Comparison of ENCODE assay signal across 1 cellular context in the genomic region with DNA sequence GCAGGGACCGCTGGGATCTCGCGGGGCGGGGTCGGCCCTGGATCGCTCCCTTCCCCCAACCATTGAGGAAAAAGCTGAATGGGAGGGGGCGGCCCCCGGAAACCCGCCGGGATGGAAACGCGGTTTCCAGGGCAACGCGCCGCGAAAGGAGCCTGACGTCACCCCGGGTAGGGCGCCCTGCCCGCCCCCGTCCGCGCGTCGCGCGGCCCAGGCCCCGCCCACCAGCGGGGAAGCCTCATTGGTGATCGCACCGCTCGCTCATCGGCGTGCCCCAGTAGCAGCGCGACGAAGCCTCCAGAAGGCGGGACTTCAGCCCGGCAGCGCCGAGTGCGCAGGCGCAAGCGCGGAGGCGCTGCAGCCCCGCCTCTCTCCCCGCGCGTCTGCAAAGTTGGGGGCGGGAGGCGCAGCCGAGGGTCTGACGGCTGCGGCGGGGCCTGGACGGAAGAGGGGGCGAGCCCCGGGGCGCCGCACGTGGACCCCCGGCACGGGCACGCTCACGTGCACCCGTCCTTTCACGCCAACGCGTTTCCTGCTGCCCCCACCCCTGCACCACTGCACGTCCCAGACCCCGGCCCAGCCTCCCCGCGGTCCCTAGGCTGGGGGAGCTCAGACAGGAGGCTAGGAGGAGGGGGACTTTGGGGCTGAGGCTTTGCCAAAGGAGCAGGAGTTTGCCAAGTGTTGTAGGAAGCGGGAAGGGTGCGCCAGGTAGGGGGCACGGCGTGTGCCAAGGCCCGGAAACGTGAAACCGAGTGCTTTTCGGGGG.
TF ChIP-seq lines count a peak whose summit lies in the region.

No MANE protein-coding gene starts in this region.

TF ChIP-seq in K562, 482 proteins besides CTCF, POLR2A, EP300 and RAD21 (continued from another document):
- TF ChIP-seq, protein P1, sequence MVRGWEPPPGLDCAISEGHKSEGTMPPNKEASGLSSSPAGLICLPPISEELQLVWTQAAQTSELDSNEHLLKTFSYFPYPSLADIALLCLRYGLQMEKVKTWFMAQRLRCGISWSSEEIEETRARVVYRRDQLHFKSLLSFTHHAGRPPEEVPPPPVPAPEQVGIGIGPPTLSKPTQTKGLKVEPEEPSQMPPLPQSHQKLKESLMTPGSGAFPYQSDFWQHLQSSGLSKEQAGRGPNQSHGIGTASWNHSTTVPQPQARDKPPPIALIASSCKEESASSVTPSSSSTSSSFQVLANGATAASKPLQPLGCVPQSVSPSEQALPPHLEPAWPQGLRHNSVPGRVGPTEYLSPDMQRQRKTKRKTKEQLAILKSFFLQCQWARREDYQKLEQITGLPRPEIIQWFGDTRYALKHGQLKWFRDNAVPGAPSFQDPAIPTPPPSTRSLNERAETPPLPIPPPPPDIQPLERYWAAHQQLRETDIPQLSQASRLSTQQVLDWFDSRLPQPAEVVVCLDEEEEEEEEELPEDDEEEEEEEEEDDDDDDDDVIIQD (CRISPR knock-in tag; IDR thresholded peaks at IDR 0.05), result no peak
- TF ChIP-seq BHLHE40 (IDR thresholded peaks at IDR 0.05; ENCODE audit: low read length), result peak; percentile 74
- TF ChIP-seq KHSRP (IDR thresholded peaks at IDR 0.05), result no peak
- 0 out of 4 replicates have a peak, but pooled peaks of 1 of the 2 experiments have one; percentile 25 for TF ChIP-seq FOXA3 (CRISPR knock-in tag; conservative IDR thresholded peaks at IDR 0.05 in 1 of 2, IDR thresholded peaks at IDR 0.05 in 1 of 2)
- no peak for TF ChIP-seq CHCHD3 (CRISPR knock-in tag; IDR thresholded peaks at IDR 0.05)
- no peak for TF ChIP-seq RBBP5 (IDR thresholded peaks at IDR 0.05; ENCODE audit: borderline replicate concordance, insufficient read depth, low read length, poor library complexity, severe bottlenecking)
- TF ChIP-seq POLR2G (IDR thresholded peaks at IDR 0.05; ENCODE audit: low read depth, low read length), result no peak
- no peak for TF ChIP-seq ZNF41 (CRISPR knock-in tag; conservative IDR thresholded peaks at IDR 0.05)
- TF ChIP-seq PHF21A (IDR thresholded peaks at IDR 0.05; ENCODE audit: borderline replicate concordance, low read depth), result no peak
